In the genomic region with DNA sequence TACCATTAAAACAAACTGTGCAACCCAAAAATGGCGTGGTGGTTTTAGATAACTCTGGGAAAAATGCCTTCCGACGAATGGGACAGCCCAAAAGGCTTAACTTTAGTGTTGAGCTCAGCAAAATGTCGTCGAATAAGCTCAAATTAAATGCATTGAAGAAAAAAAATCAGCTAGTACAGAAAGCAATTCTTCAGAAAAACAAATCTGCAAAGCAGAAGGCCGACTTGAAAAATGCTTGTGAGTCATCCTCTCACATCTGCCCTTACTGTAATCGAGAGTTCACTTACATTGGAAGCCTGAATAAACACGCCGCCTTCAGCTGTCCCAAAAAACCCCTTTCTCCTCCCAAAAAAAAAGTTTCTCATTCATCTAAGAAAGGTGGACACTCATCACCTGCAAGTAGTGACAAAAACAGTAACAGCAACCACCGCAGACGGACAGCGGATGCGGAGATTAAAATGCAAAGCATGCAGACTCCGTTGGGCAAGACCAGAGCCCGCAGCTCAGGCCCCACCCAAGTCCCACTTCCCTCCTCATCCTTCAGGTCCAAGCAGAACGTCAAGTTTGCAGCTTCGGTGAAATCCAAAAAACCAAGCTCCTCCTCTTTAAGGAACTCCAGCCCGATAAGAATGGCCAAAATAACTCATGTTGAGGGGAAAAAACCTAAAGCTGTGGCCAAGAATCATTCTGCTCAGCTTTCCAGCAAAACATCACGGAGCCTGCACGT, we compare ENCODE assay signal across 13 cellular contexts.
DNase-seq lines count a peak whose midpoint lies in the region; ATAC-seq, FAIRE-seq and TF ChIP-seq lines count a peak whose summit lies in the region.
"Had no signal": no experiment of that assay in that cellular context is flagged by ENCODE, and none has a peak within 500 bp of the region (broad histone marks: within the 10 kb centered on the region; RNA-seq: fewer than 3 reads in every experiment).

No MANE protein-coding gene starts in this region.

- H3K9me3 ChIP-seq in heart left ventricle: no peaks in the 10 kb centered on the region
- H3K9me3 ChIP-seq in right atrium auricular region: no peaks in the 10 kb centered on the region
- H3K9me3 ChIP-seq in HepG2 (ENCODE audit: low read length): no peaks in the 10 kb centered on the region
- no peaks in the 10 kb centered on the region for H3K9me3 ChIP-seq in vagina
- H3K9me3 ChIP-seq: colonic mucosa had no signal

- no peak overlapping the region for H3K4me2 ChIP-seq in HepG2 (ENCODE audit: low read depth, low read length)

- no peak overlapping the region for H3K4me3 Mint-ChIP-seq in brain

- no peak for TF ChIP-seq POLR2A in heart left ventricle (IDR thresholded peaks at IDR 0.05)
- TF ChIP-seq POLR2A in HepG2 (IDR thresholded peaks at IDR 0.05; ENCODE audit: insufficient read depth in 1 of 2, low read depth in 2 of 2, low read length in 2 of 2): no peak
- no peak for TF ChIP-seq POLR2A in vagina (IDR thresholded peaks at IDR 0.05)

- H3K27ac ChIP-seq in heart left ventricle: peak overlapping the region in 2 of 12 donors; percentile 6 to 82
- H3K27ac ChIP-seq in right atrium auricular region: no peak overlapping the region
- H3K27ac ChIP-seq in HepG2 (ENCODE audit: extremely low read length, insufficient read depth, low read length): no peak overlapping the region
- peak overlapping the region; percentile 70 for H3K27ac ChIP-seq in vagina
- H3K27ac ChIP-seq: colonic mucosa had no signal

- 70 to 84% (median 79%) methylated on average over 20 of the region's 20 CpGs for WGBS in heart left ventricle, 4 donors
- 96% methylated on average over 20 of the region's 20 CpGs for WGBS in HepG2 (ENCODE audit: low lambda C conversion rate)

- POLR2A ChIA-PET in HepG2 (lab: Yijun Ruan, JAX): no interaction called here

- H3K36me3 ChIP-seq in heart left ventricle (peaks cover 0 to 90% (median 71%) of the 10 kb centered on the region in 9 donors), right atrium auricular region (peaks cover 44% of the 10 kb centered on the region), HepG2 (replicated peaks in 1 of 2; ENCODE audit: control insufficient read depth in 1 of 2, insufficient read depth in 2 of 2, low read length in 2 of 2) (peaks cover 9 to 53% of the 10 kb centered on the region in 2 experiments; a peak in 4 of 5 replicates), vagina (peaks cover 0 to 26% of the 10 kb centered on the region in 2 donors)

- H3K4me1 ChIP-seq in heart left ventricle: peaks cover 0 to 55% (median 30%) of the 10 kb centered on the region in 12 donors
- peaks cover 0 to 22% of the 10 kb centered on the region in 2 donors for H3K4me1 ChIP-seq in right atrium auricular region
- no peaks in the 10 kb centered on the region for H3K4me1 ChIP-seq in HepG2 (ENCODE audit: insufficient read depth, low read length)
- peaks cover 55% of the 10 kb centered on the region for H3K4me1 ChIP-seq in vagina
- H3K4me1 ChIP-seq: colonic mucosa had no signal

- H4K20me1 ChIP-seq in HepG2 (ENCODE audit: insufficient read depth, low read length): no peaks in the 10 kb centered on the region

- FAIRE-seq in HepG2 (lab: Jason Lieb, UNC): no peak

- TF ChIP-seq RAD21 in HepG2 (CRISPR knock-in tag; IDR thresholded peaks at IDR 0.05): no peak

- H3K9ac ChIP-seq in HepG2 (ENCODE audit: insufficient read depth, low read depth, low read length): no peak overlapping the region

- H2AFZ ChIP-seq in HepG2 (ENCODE audit: low read length): no peak overlapping the region

- BruUV-seq in HepG2 (replicated peaks; lab: Mats Ljungman, UMichigan): no TSS peak

- TF ChIP-seq CTCF in heart left ventricle (IDR thresholded peaks at IDR 0.05) (no peak), right atrium auricular region (IDR thresholded peaks at IDR 0.05) (no peak), brain (conservative IDR thresholded peaks at IDR 0.05) (no peak), HepG2 (CRISPR knock-in tag; IDR thresholded peaks at IDR 0.05) (no peak), vagina (IDR thresholded peaks at IDR 0.05) (no peak)

- TF ChIP-seq EP300 in HepG2 (IDR thresholded peaks at IDR 0.05; ENCODE audit: low read depth in 2 of 2, low read length in 2 of 2): no peak
- TF ChIP-seq EP300 in HepG2 (CRISPR knock-in tag; IDR thresholded peaks at IDR 0.05; ENCODE audit: borderline replicate concordance): no peak

- no peaks in the 10 kb centered on the region for H3K79me2 ChIP-seq in HepG2 (ENCODE audit: insufficient read depth, low read length)

- H3K27ac Mint-ChIP-seq in brain: peak overlapping the region in 4 of 5 experiments; percentile 14 to 69 (median 40)

- no peaks in the 10 kb centered on the region for H3K27me3 Mint-ChIP-seq in brain

- peaks cover 54% of the 10 kb centered on the region for H3K4me1 Mint-ChIP-seq in brain

- no peaks in the 10 kb centered on the region for H3K27me3 ChIP-seq in heart left ventricle
- H3K27me3 ChIP-seq in right atrium auricular region: no peaks in the 10 kb centered on the region
- H3K27me3 ChIP-seq in HepG2 (ENCODE audit: control insufficient read depth in 1 of 2, insufficient read depth in 2 of 2, low read length in 2 of 2): no peaks in the 10 kb centered on the region
- no peaks in the 10 kb centered on the region for H3K27me3 ChIP-seq in vagina
- H3K27me3 ChIP-seq: colonic mucosa had no signal

- DNase-seq in heart left ventricle: no peak
- no peak for DNase-seq in right atrium auricular region (ENCODE audit: low spot score)
- DNase-seq in HepG2 (ENCODE audit: low spot score): no peak
- DNase-seq in vagina (ENCODE audit: extremely low spot score in 2 of 2): peak in 1 of 2 donors; percentile 84
- DNase-seq in SIG-M5 (lab: John Stamatoyannopoulos, UW): no peak
- no peak for DNase-seq in posterior cingulate gyrus
- no peak for DNase-seq in NCI-H345 treated with DMSO at 0.1 percent for 48 hours (lab: John Stamatoyannopoulos, UW; ENCODE audit: unreplicated experiment)
- DNase-seq: Calu3; colonic mucosa; KBM-7; NCI-H748 treated with DMSO at 0.1 percent for 48 hours; stimulated activated CD4-positive, alpha-beta T cell treated with anti-CD3 and anti-CD28 coated beads, Interleukin-2, amount 100 ng/mL, for 24 hours had no signal

- H3K36me3 Mint-ChIP-seq in brain: peaks cover 18% of the 10 kb centered on the region

- ATAC-seq in heart left ventricle: peak in 3 of 4 donors; percentile 12 to 54 (median 43)
- no peak for ATAC-seq in HepG2

- intact Hi-C loops in heart left ventricle (cut with DNase I) (no loop called here), HepG2 (cut with micrococcal nuclease; ENCODE audit: unreplicated experiment) (no loop called here), vagina (cut with DNase I) (no loop called here), posterior cingulate gyrus (cut with DNase I) (no loop called here)

- peak overlapping the region in 4 of 12 donors; percentile 8 to 45 (median 25) for H3K4me3 ChIP-seq in heart left ventricle
- H3K4me3 ChIP-seq in right atrium auricular region: no peak overlapping the region
- no peak overlapping the region for H3K4me3 ChIP-seq in HepG2 (replicated peaks in 1 of 3; ENCODE audit: insufficient read depth in 1 of 3, low read depth in 2 of 3, low read length in 3 of 3)
- H3K4me3 ChIP-seq in vagina: peak overlapping the region in 1 of 2 donors; percentile 22
- H3K4me3 ChIP-seq: colonic mucosa had no signal

- CTCF ChIA-PET in HepG2 (lab: Yijun Ruan, JAX; ENCODE audit: low intra/inter-chr PET ratio, low total read pairs): no interaction called here

- peaks cover 0 to 1% (median 0%) of the 10 kb centered on the region in 5 experiments for H3K9me3 Mint-ChIP-seq in brain

- in situ Hi-C loops in HepG2 (cut with HindIII; ENCODE audit: extremely low pct_ligation_motif_present, low pct_unique_long_range_greater_than_20kb): no loop called here

TF ChIP-seq in HepG2, 621 proteins besides CTCF, POLR2A, EP300 and RAD21:
- TF ChIP-seq ZSCAN22 (CRISPR knock-in tag; IDR thresholded peaks at IDR 0.05) (no peak), NCOA1 (CRISPR knock-in tag; IDR thresholded peaks at IDR 0.05) (no peak), MAFF (IDR thresholded peaks at IDR 0.05; ENCODE audit: low read depth, low read length) (peak; percentile 59), MAFK (conservative IDR thresholded peaks at IDR 0.05 in 1 of 2, IDR thresholded peaks at IDR 0.05 in 1 of 2; ENCODE audit: low read length in 2 of 2) (peak; percentile 61 to 76), ZNF550 (CRISPR knock-in tag; IDR thresholded peaks at IDR 0.05; ENCODE audit: borderline replicate concordance) (no peak), RBAK (CRISPR knock-in tag; IDR thresholded peaks at IDR 0.05) (no peak)
